22 cellular contexts compared by ENCODE assay signal in the genomic region with DNA sequence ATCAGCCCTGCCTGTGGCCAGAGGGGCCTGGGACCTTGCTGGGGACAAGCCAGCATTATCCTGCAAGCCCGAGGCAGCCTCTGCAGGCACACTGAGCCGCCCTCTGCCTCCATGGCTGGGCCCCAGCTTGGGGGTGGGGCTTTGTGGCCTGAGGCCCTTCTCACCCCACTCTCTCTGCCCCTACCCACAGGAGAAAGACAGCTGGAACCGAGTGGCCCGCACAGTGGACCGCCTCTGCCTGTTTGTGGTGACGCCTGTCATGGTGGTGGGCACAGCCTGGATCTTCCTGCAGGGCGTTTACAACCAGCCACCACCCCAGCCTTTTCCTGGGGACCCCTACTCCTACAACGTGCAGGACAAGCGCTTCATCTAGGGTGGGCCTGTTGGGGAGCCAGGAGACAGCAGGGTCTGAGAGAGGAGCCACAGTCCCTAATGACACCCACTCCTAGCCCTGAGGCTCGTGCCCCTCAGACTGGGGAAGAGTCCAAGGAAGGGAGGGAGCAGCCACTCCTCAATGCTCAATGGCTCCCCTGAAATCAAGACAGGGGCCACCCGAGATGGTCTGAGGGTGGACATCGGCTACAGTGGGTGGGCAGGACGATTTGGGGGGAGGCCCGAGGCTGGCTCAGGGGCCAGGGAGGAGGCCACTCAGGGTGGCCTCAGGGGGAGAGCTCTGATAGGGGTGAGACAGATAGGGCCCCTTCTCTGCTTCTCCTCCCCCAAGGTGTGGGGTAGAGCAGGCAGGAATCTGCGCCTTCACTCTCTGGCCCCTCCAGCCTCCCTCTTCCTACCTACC. TPM values are rescaled to one million over a fixed set of nuclear protein-coding genes. Genes with fewer than 3 reads are reported as not detected.
"Had no signal": no experiment of that assay in that cellular context is flagged by ENCODE, and none has a peak within 500 bp of the region (broad histone marks: within the 10 kb centered on the region; RNA-seq: fewer than 3 reads in every experiment).

No MANE protein-coding gene starts in this region.

- ATAC-seq: activated CD4-positive, alpha-beta T cell treated with anti-CD3 and anti-CD28 coated beads for 36 hours; activated CD8-positive, alpha-beta T cell treated with anti-CD3 and anti-CD28 coated beads for 36 hours; effector memory CD8-positive, alpha-beta T cell; gastroesophageal sphincter; mucosa of descending colon; pancreas; stimulated activated memory B cell treated with anti-CD40 and anti-IgM and Interleukin-4, amounts not matched to agents 10 μg/mL and 1 μg/mL and 100 μg/mL, for 72 hours had no signal

- H3K9me3 ChIP-seq: mucosa of descending colon, pancreas had no signal

- H3K27ac ChIP-seq: epithelial cell of prostate, gastroesophageal sphincter, pancreas, tibial nerve had no signal

- H3K4me3 ChIP-seq: gastroesophageal sphincter, mucosa of descending colon, pancreas, tibial nerve had no signal

- H3K36me3 Mint-ChIP-seq: natural killer cell treated with Interleukin-12 subunit alpha and Interleukin-12 subunit beta and Interleukin-15 and Interleukin-18, amount 100 ng/mL, for 72 hours; stimulated activated memory B cell treated with anti-CD40 and anti-IgM and Interleukin-4, amounts not matched to agents 10 μg/mL and 1 μg/mL and 100 μg/mL, for 72 hours had no signal

- H3K4me1 Mint-ChIP-seq: activated CD4-positive, alpha-beta T cell treated with anti-CD3 and anti-CD28 coated beads for 36 hours had no signal

- DNase-seq: activated CD4-positive, alpha-beta T cell treated with anti-CD3 and anti-CD28 coated beads for 36 hours; activated CD8-positive, alpha-beta memory T cell treated with anti-CD3 and anti-CD28 coated beads, Interleukin-2, amount 50 U/mL, for 4 hours; activated CD8-positive, alpha-beta T cell treated with anti-CD3 and anti-CD28 coated beads for 36 hours; activated naive CD4-positive, alpha-beta T cell treated with Interleukin-2 at 50 U/mL for 16 hours; caudate nucleus; cortex of kidney; effector memory CD8-positive, alpha-beta T cell; hippocampal formation; kidney glomerular epithelial cell; mucosa of descending colon; stimulated activated CD4-positive, alpha-beta T cell treated with anti-CD3 and anti-CD28 coated beads, Interleukin-1b, Interleukin-23, amount 100 ng/mL, for 48 hours had no signal

- H3K36me3 ChIP-seq: gastroesophageal sphincter, pancreas, tibial nerve had no signal

- H3K4me3 Mint-ChIP-seq: activated CD4-positive, alpha-beta T cell treated with anti-CD3 and anti-CD28 coated beads for 36 hours; activated CD8-positive, alpha-beta T cell treated with anti-CD3 and anti-CD28 coated beads for 36 hours; activated T-helper 1 cell treated with anti-CD3 and anti-CD28 coated beads, Interleukin-12 subunit alpha, Interleukin-12 subunit beta, Interleukin-2, Interleukin-4 antibody, amounts not matched to agents 30 ng/mL and 10 ng/mL and 1 ng/mL, durations not matched to agents 14 hours and 24 hours and 36 hours; effector memory CD8-positive, alpha-beta T cell; natural killer cell treated with Interleukin-12 subunit alpha and Interleukin-12 subunit beta and Interleukin-15 and Interleukin-18, amount 100 ng/mL, for 72 hours; stimulated activated memory B cell treated with anti-CD40 and anti-IgM and Interleukin-4, amounts not matched to agents 10 μg/mL and 1 μg/mL and 100 μg/mL, for 72 hours had no signal

- H3K4me1 ChIP-seq: gastroesophageal sphincter, pancreas, tibial nerve had no signal

- H3K9me3 Mint-ChIP-seq: effector memory CD8-positive, alpha-beta T cell; natural killer cell treated with Interleukin-12 subunit alpha and Interleukin-12 subunit beta and Interleukin-15 and Interleukin-18, amount 100 ng/mL, for 72 hours had no signal

- H3K27me3 ChIP-seq: pancreas had no signal

- H3K27ac Mint-ChIP-seq: activated CD4-positive, alpha-beta T cell treated with anti-CD3 and anti-CD28 coated beads for 36 hours; activated CD8-positive, alpha-beta T cell treated with anti-CD3 and anti-CD28 coated beads for 36 hours; activated T-helper 1 cell treated with anti-CD3 and anti-CD28 coated beads, Interleukin-12 subunit alpha, Interleukin-12 subunit beta, Interleukin-2, Interleukin-4 antibody, amounts not matched to agents 30 ng/mL and 10 ng/mL and 1 ng/mL, durations not matched to agents 14 hours and 24 hours and 36 hours; effector memory CD8-positive, alpha-beta T cell; natural killer cell treated with Interleukin-12 subunit alpha and Interleukin-12 subunit beta and Interleukin-15 and Interleukin-18, amount 100 ng/mL, for 72 hours; stimulated activated memory B cell treated with anti-CD40 and anti-IgM and Interleukin-4, amounts not matched to agents 10 μg/mL and 1 μg/mL and 100 μg/mL, for 72 hours had no signal

RNA-seq across cellular contexts. Expression of a gene that starts 4.4 kb away (rescaled TPM):
- total RNA-seq: activated CD4-positive, alpha-beta T cell treated with anti-CD3 and anti-CD28 coated beads for 36 hours; activated CD8-positive, alpha-beta T cell treated with anti-CD3 and anti-CD28 coated beads for 36 hours; activated T-helper 1 cell treated with anti-CD3 and anti-CD28 coated beads, Interleukin-12 subunit alpha, Interleukin-12 subunit beta, Interleukin-2, Interleukin-4 antibody, amounts not matched to agents 30 ng/mL and 10 ng/mL and 1 ng/mL, durations not matched to agents 14 hours and 24 hours and 36 hours; gastroesophageal sphincter; lung microvascular endothelial cell; mucosa of descending colon; natural killer cell treated with Interleukin-12 subunit alpha and Interleukin-12 subunit beta and Interleukin-15 and Interleukin-18, amount 100 ng/mL, for 72 hours; pancreas; renal cortical epithelial cell; T-helper 2 cell treated with Interferon-gamma antibody and Interleukin-4, amounts not matched to agents 100 ng/mL and 5 ng/mL, for 36 hours; tibial nerve had no signal
- polyA plus RNA-seq: adipose tissue, pancreas had no signal

RNA-seq across cellular contexts. Expression of a gene that starts 9.2 kb away (rescaled TPM):
- total RNA-seq: activated CD4-positive, alpha-beta T cell treated with anti-CD3 and anti-CD28 coated beads for 36 hours; activated CD8-positive, alpha-beta T cell treated with anti-CD3 and anti-CD28 coated beads for 36 hours; activated T-helper 1 cell treated with anti-CD3 and anti-CD28 coated beads, Interleukin-12 subunit alpha, Interleukin-12 subunit beta, Interleukin-2, Interleukin-4 antibody, amounts not matched to agents 30 ng/mL and 10 ng/mL and 1 ng/mL, durations not matched to agents 14 hours and 24 hours and 36 hours; gastroesophageal sphincter; lung microvascular endothelial cell; mucosa of descending colon; natural killer cell treated with Interleukin-12 subunit alpha and Interleukin-12 subunit beta and Interleukin-15 and Interleukin-18, amount 100 ng/mL, for 72 hours; renal cortical epithelial cell; T-helper 2 cell treated with Interferon-gamma antibody and Interleukin-4, amounts not matched to agents 100 ng/mL and 5 ng/mL, for 36 hours; tibial nerve had no signal

RNA-seq across cellular contexts. Expression of a gene that starts 14.9 kb away (rescaled TPM):
- total RNA-seq: activated CD4-positive, alpha-beta T cell treated with anti-CD3 and anti-CD28 coated beads for 36 hours; activated CD8-positive, alpha-beta T cell treated with anti-CD3 and anti-CD28 coated beads for 36 hours; activated T-helper 1 cell treated with anti-CD3 and anti-CD28 coated beads, Interleukin-12 subunit alpha, Interleukin-12 subunit beta, Interleukin-2, Interleukin-4 antibody, amounts not matched to agents 30 ng/mL and 10 ng/mL and 1 ng/mL, durations not matched to agents 14 hours and 24 hours and 36 hours; gastroesophageal sphincter; lung microvascular endothelial cell; mucosa of descending colon; natural killer cell treated with Interleukin-12 subunit alpha and Interleukin-12 subunit beta and Interleukin-15 and Interleukin-18, amount 100 ng/mL, for 72 hours; pancreas; renal cortical epithelial cell; T-helper 2 cell treated with Interferon-gamma antibody and Interleukin-4, amounts not matched to agents 100 ng/mL and 5 ng/mL, for 36 hours; tibial nerve had no signal
- polyA plus RNA-seq: adipose tissue had no signal
